ENCODE assay signal across 22 cellular contexts in the genomic region with DNA sequence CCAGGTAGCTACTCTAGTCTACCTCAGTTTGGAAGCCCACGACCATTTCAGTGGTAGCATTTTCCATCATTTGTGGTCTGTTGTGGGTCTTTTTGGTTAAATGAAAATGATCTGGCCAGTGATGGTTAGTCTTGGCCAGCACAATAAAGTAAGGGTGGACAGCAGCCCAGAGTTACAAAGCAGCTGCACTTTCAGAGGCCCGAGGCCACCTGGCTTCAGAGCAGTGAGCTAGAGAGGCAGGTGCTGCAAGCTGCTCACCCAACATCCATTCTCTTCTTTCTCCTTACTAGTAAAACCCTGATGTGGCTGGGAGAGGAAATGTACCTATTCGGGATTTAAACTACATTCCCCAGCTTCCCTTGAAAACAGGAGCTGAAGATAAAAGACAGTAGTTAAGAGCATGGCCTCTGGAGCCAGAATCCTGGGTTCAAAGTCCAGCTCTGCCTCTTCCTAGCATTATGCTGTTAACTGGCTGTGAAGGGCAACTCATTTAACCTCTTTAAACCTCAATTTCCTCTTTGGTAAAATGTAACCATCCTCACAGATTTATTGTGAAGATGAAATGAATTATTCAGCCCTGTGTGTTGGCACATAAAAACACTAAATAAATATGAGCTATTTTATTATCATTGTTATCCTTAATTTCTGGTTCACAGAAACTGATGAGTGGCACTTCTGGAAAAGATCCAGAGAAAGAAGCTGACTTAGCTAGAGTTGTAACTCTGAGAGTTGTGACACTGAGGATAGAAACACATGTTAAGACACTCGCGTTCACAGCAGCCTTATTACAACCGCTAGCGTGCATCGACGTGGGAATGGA.
DNase-seq lines count a peak whose midpoint lies in the region; ATAC-seq, FAIRE-seq and TF ChIP-seq lines count a peak whose summit lies in the region.
"Had no signal": no experiment of that assay in that cellular context is flagged by ENCODE, and none has a peak within 500 bp of the region (broad histone marks: within the 10 kb centered on the region; RNA-seq: fewer than 3 reads in every experiment).

No MANE protein-coding gene starts in this region.

- H3K36me3 Mint-ChIP-seq in activated T-cell treated with anti-CD3 and anti-CD28 coated beads, Interleukin-2, amount 50 U/mL, for 72 hours (ENCODE audit: insufficient read depth in 2 of 2) = no peaks in the 10 kb centered on the region
- peaks cover 21% of the 10 kb centered on the region for H3K36me3 Mint-ChIP-seq in type B pancreatic cell
- H3K36me3 Mint-ChIP-seq: memory B cell had no signal

- peaks cover 8% of the 10 kb centered on the region for H3K27me3 Mint-ChIP-seq in activated T-cell treated with anti-CD3 and anti-CD28 coated beads, Interleukin-2, amount 50 U/mL, for 72 hours (ENCODE audit: low read depth)
- H3K27me3 Mint-ChIP-seq in type B pancreatic cell = no peaks in the 10 kb centered on the region
- H3K27me3 Mint-ChIP-seq: memory B cell had no signal

- H3K4me3 Mint-ChIP-seq in activated T-cell treated with anti-CD3 and anti-CD28 coated beads, Interleukin-2, amount 50 U/mL, for 72 hours = no peak overlapping the region
- peak overlapping the region; percentile 25 for H3K4me3 Mint-ChIP-seq in type B pancreatic cell
- H3K4me3 Mint-ChIP-seq: activated CD4-positive, alpha-beta T cell treated with anti-CD3 and anti-CD28 coated beads for 36 hours; memory B cell; neural progenitor cell had no signal

- no peaks in the 10 kb centered on the region for H4K20me1 ChIP-seq in keratinocyte (ENCODE audit: control insufficient read depth, extremely low read depth, insufficient read depth, low read length)

- no peak overlapping the region for H3K27ac ChIP-seq in SK-N-MC
- no peak overlapping the region for H3K27ac ChIP-seq in keratinocyte (ENCODE audit: control insufficient read depth, insufficient read depth, low read length)
- H3K27ac ChIP-seq in body of pancreas = no peak overlapping the region
- H3K27ac ChIP-seq: neural progenitor cell, SJSA1 had no signal

- no peaks in the 10 kb centered on the region for H3K9me1 ChIP-seq in keratinocyte (ENCODE audit: control insufficient read depth, extremely low read depth, insufficient read depth, low read length)

- H3K9me3 Mint-ChIP-seq in activated T-cell treated with anti-CD3 and anti-CD28 coated beads, Interleukin-2, amount 50 U/mL, for 72 hours = no peaks in the 10 kb centered on the region
- no peaks in the 10 kb centered on the region for H3K9me3 Mint-ChIP-seq in type B pancreatic cell
- H3K9me3 Mint-ChIP-seq: memory B cell, neural progenitor cell had no signal

- H3K4me3 ChIP-seq in SK-N-MC = 0 out of 2 replicates have a peak overlapping the region, but pooled peaks have one; percentile 15
- H3K4me3 ChIP-seq in keratinocyte (ENCODE audit: control insufficient read depth in 2 of 3, extremely low read depth in 1 of 3, insufficient read depth in 2 of 3, low read depth in 1 of 3, low read length in 3 of 3) = no peak overlapping the region
- H3K4me3 ChIP-seq in body of pancreas = no peak overlapping the region
- H3K4me3 ChIP-seq: neural progenitor cell, SJSA1 had no signal

- no peaks in the 10 kb centered on the region for H3K36me3 ChIP-seq in SK-N-MC (ENCODE audit: insufficient read depth, low read length)
- H3K36me3 ChIP-seq in keratinocyte (ENCODE audit: control insufficient read depth in 2 of 2, extremely low read depth in 1 of 2, insufficient read depth in 2 of 2, low read length in 2 of 2) = peaks cover 0 to 1% of the 10 kb centered on the region in 2 experiments
- H3K36me3 ChIP-seq in body of pancreas (replicated peaks in 1 of 2; ENCODE audit: insufficient read depth in 1 of 2, low read depth in 2 of 2) = no peaks in the 10 kb centered on the region
- H3K36me3 ChIP-seq: neural progenitor cell, SJSA1 had no signal

- DNase-seq in activated T-cell treated with anti-CD3 and anti-CD28 coated beads, Interleukin-2, amount 50 U/mL, for 72 hours = no peak
- DNase-seq in activated T-cell treated with anti-CD3 and anti-CD28 coated beads for 4 hours (no peak), SK-N-MC (ENCODE audit: low read depth, low spot score) (no peak), keratinocyte (ENCODE audit: low read depth, low spot score) (no peak), type B pancreatic cell (ENCODE audit: extremely low spot score, unreplicated experiment) (no peak), body of pancreas (no peak), NCI-H226 (no peak), NCI-H2196 treated with DMSO at 0.1 percent for 48 hours (lab: John Stamatoyannopoulos, UW; ENCODE audit: unreplicated experiment) (no peak)
- DNase-seq: activated CD4-positive, alpha-beta T cell treated with anti-CD3 and anti-CD28 coated beads for 36 hours; C1 segment of cervical spinal cord; DMS 273 treated with DMSO at 0.1 percent for 48 hours; KG1; NCI-H1436; NCI-H446; OCI-M1; T-helper 9 cell had no signal

- peak; percentile 17 for FAIRE-seq in keratinocyte (lab: Jason Lieb, UNC)
- FAIRE-seq: A204.1, H1, urothelium cell line had no signal

- TF ChIP-seq CTCF in keratinocyte (optimal IDR thresholded peaks at IDR 0.05 in 1 of 3, IDR thresholded peaks at IDR 0.05 in 1 of 3, conservative IDR thresholded peaks at IDR 0.05 in 1 of 3; ENCODE audit: extremely low read depth in 1 of 3, insufficient read depth in 2 of 3, low read length in 3 of 3) (no peak), type B pancreatic cell (conservative IDR thresholded peaks at IDR 0.05) (no peak), body of pancreas (IDR thresholded peaks at IDR 0.05) (no peak)

- dilution Hi-C loops in keratinocyte (cut with MboI; ENCODE audit: extremely low pct_ligation_motif_present, low sequenced_read_pairs) = no loop called here

- no peaks in the 10 kb centered on the region for H3K79me2 ChIP-seq in keratinocyte (ENCODE audit: control insufficient read depth, insufficient read depth, low read length)

- intact Hi-C loops in body of pancreas (cut with DNase I) = no loop called here

- WGBS in body of pancreas, 2 donors = 75 to 76% methylated on average over 8 to 9 of the region's 9 CpGs

- no peak overlapping the region for H2AFZ ChIP-seq in keratinocyte (ENCODE audit: control insufficient read depth, low read length)
- H2AFZ ChIP-seq: neural progenitor cell had no signal

- H3K9me3 ChIP-seq in SK-N-MC (ENCODE audit: low read depth, low read length) = no peaks in the 10 kb centered on the region
- no peaks in the 10 kb centered on the region for H3K9me3 ChIP-seq in keratinocyte (ENCODE audit: control insufficient read depth, low read depth, low read length)
- no peaks in the 10 kb centered on the region for H3K9me3 ChIP-seq in body of pancreas
- H3K9me3 ChIP-seq: SJSA1 had no signal

- H3K4me1 Mint-ChIP-seq in activated T-cell treated with anti-CD3 and anti-CD28 coated beads, Interleukin-2, amount 50 U/mL, for 72 hours (ENCODE audit: low read depth) = peaks cover 23% of the 10 kb centered on the region
- peaks cover 39% of the 10 kb centered on the region for H3K4me1 Mint-ChIP-seq in type B pancreatic cell (ENCODE audit: unreplicated experiment)
- H3K4me1 Mint-ChIP-seq: memory B cell had no signal

- peak overlapping the region; percentile 17 for H3K27ac Mint-ChIP-seq in activated T-cell treated with anti-CD3 and anti-CD28 coated beads, Interleukin-2, amount 50 U/mL, for 72 hours
- H3K27ac Mint-ChIP-seq in type B pancreatic cell = peak overlapping the region; percentile 43
- H3K27ac Mint-ChIP-seq: activated CD4-positive, alpha-beta T cell treated with anti-CD3 and anti-CD28 coated beads for 36 hours; memory B cell; neural progenitor cell had no signal

- ATAC-seq in activated T-cell treated with anti-CD3 and anti-CD28 coated beads, Interleukin-2, amount 50 U/mL, for 72 hours (replicated peaks in 1 of 2) = no peak
- ATAC-seq in body of pancreas = no peak
- ATAC-seq: activated CD4-positive, alpha-beta T cell treated with anti-CD3 and anti-CD28 coated beads for 36 hours had no signal

- no peak for TF ChIP-seq POLR2A in body of pancreas (IDR thresholded peaks at IDR 0.05)

- no peaks in the 10 kb centered on the region for H3K27me3 ChIP-seq in keratinocyte (ENCODE audit: control insufficient read depth, extremely low read depth, insufficient read depth, low read length)
- no peaks in the 10 kb centered on the region for H3K27me3 ChIP-seq in body of pancreas
- H3K27me3 ChIP-seq: neural progenitor cell, SJSA1 had no signal

- H3K4me1 ChIP-seq in keratinocyte (ENCODE audit: control insufficient read depth, extremely low read depth, insufficient read depth, low read length) (no peaks in the 10 kb centered on the region), body of pancreas (peaks cover 9% of the 10 kb centered on the region)
- H3K4me1 ChIP-seq: neural progenitor cell had no signal

- H3K4me2 ChIP-seq in keratinocyte (ENCODE audit: control insufficient read depth, extremely low read depth, insufficient read depth, low read depth, low read length) = no peak overlapping the region
- H3K4me2 ChIP-seq: neural progenitor cell had no signal

- H3K9ac ChIP-seq in SK-N-MC (ENCODE audit: insufficient read length) (no peak overlapping the region), keratinocyte (ENCODE audit: control insufficient read depth, extremely low read depth, insufficient read depth, low read length) (no peak overlapping the region)
- H3K9ac ChIP-seq: neural progenitor cell had no signal
